In the genomic region with DNA sequence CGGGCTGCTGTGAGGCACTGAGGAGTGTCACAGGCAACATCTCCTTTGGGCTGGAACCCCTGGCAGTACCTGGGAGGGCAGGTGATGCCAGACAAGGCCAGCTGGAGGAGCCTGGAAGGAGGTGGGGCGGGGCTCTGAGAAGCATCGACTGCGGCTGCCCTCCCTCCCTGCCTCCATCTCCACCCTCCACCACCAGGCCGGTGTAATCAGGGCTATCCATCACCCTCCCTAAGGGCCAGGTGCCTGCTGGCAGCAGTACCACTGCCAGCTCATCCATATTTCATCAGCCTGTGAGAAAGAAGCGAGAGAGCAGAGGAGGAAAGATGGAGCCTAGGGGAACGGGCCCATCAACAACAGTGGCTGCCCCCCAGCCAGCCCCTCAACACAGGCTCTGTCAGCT, we compare ENCODE assay signal across 18 cellular contexts. TPM values are rescaled to one million over a fixed set of nuclear protein-coding genes. Genes with fewer than 3 reads are reported as not detected.
DNase-seq lines count a peak whose midpoint lies in the region; ATAC-seq and TF ChIP-seq lines count a peak whose summit lies in the region.
"Had no signal": no experiment of that assay in that cellular context is flagged by ENCODE, and none has a peak within 500 bp of the region (broad histone marks: within the 10 kb centered on the region; RNA-seq: fewer than 3 reads in every experiment).

No MANE protein-coding gene starts in this region.

- peaks cover 9% of the 10 kb centered on the region for H3K9me3 Mint-ChIP-seq in glutamatergic neuron (ENCODE audit: unreplicated experiment)
- H3K9me3 Mint-ChIP-seq in osteocyte (ENCODE audit: unreplicated experiment) = no peaks in the 10 kb centered on the region

- H3K27me3 Mint-ChIP-seq in glutamatergic neuron (ENCODE audit: unreplicated experiment) (peaks cover 22% of the 10 kb centered on the region), osteocyte (ENCODE audit: unreplicated experiment) (peaks cover 37% of the 10 kb centered on the region)

- DNase-seq in DMS79 (lab: John Stamatoyannopoulos, UW) (peak; percentile 37), NCI-H1417 treated with DMSO at 0.1 percent for 48 hours (lab: John Stamatoyannopoulos, UW) (peak; percentile 31), NCI-H69 (lab: John Stamatoyannopoulos, UW) (peak; percentile 93), glutamatergic neuron (peak; percentile 42), NCI-H2227 (lab: John Stamatoyannopoulos, UW; ENCODE audit: unreplicated experiment) (no peak), osteocyte (ENCODE audit: extremely low spot score, unreplicated experiment) (no peak)
- no peak for DNase-seq in activated CD4-positive, alpha-beta T cell treated with anti-CD3 and anti-CD28 coated beads for 1 hour
- DNase-seq: activated CD8-positive, alpha-beta memory T cell treated with anti-CD3 and anti-CD28 coated beads, Interleukin-2, amount 10 ng/mL, durations not matched to agents 7 days and 5 days; activated naive CD4-positive, alpha-beta T cell; DND-41; dorsolateral prefrontal cortex; hippocampal formation; OCI-M1; spleen; stomach; SW 1271; WERI-Rb-1 had no signal

- H3K27ac Mint-ChIP-seq in glutamatergic neuron (ENCODE audit: unreplicated experiment) = no peak overlapping the region
- H3K27ac Mint-ChIP-seq in osteocyte (ENCODE audit: unreplicated experiment) = no peak overlapping the region
- H3K27ac Mint-ChIP-seq: activated CD8-positive, alpha-beta memory T cell treated with anti-CD3 and anti-CD28 coated beads, Interleukin-2, amount 10 ng/mL, durations not matched to agents 7 days and 5 days had no signal

- TF ChIP-seq CTCF in glutamatergic neuron (IDR thresholded peaks at IDR 0.05; ENCODE audit: partially characterized antibody, unreplicated experiment) (no peak), osteocyte (IDR thresholded peaks at IDR 0.05) (no peak)

- H3K36me3 Mint-ChIP-seq in glutamatergic neuron (ENCODE audit: unreplicated experiment) (no peaks in the 10 kb centered on the region), osteocyte (ENCODE audit: unreplicated experiment) (no peaks in the 10 kb centered on the region)
- H3K36me3 Mint-ChIP-seq: activated CD8-positive, alpha-beta memory T cell treated with anti-CD3 and anti-CD28 coated beads, Interleukin-2, amount 10 ng/mL, durations not matched to agents 7 days and 5 days had no signal

- no peak overlapping the region for H3K4me3 Mint-ChIP-seq in glutamatergic neuron (ENCODE audit: unreplicated experiment)
- H3K4me3 Mint-ChIP-seq in osteocyte (ENCODE audit: unreplicated experiment) = no peak overlapping the region
- H3K4me3 Mint-ChIP-seq: activated CD8-positive, alpha-beta memory T cell treated with anti-CD3 and anti-CD28 coated beads, Interleukin-2, amount 10 ng/mL, durations not matched to agents 7 days and 5 days had no signal

- ATAC-seq in HG03108 (IDR thresholded peaks at IDR 0.05; ENCODE audit: unreplicated experiment) = no peak
- ATAC-seq: activated CD8-positive, alpha-beta memory T cell treated with anti-CD3 and anti-CD28 coated beads, Interleukin-2, amount 10 ng/mL, durations not matched to agents 7 days and 5 days had no signal

- peaks cover 4% of the 10 kb centered on the region for H3K4me1 Mint-ChIP-seq in glutamatergic neuron (ENCODE audit: low read depth, unreplicated experiment)
- H3K4me1 Mint-ChIP-seq in osteocyte (ENCODE audit: unreplicated experiment) = no peaks in the 10 kb centered on the region
- H3K4me1 Mint-ChIP-seq: activated CD8-positive, alpha-beta memory T cell treated with anti-CD3 and anti-CD28 coated beads, Interleukin-2, amount 10 ng/mL, durations not matched to agents 7 days and 5 days had no signal

RNA-seq across cellular contexts. Expression of a gene that starts 51.4 kb away (rescaled TPM):
- total RNA-seq in glutamatergic neuron (ENCODE audit: unreplicated experiment) (0.20 TPM), osteocyte (not detected in 2 replicates)

Comparison
In these comparisons a context has a peak if more than half of its experiments do, and no peak if none do; other contexts are left out.
1. DNase-seq: peak in DMS79 (single experiment), NCI-H1417 treated with DMSO at 0.1 percent for 48 hours (single experiment), NCI-H69 (single experiment) and glutamatergic neuron (single experiment); none in activated CD4-positive, alpha-beta T cell treated with anti-CD3 and anti-CD28 coated beads for 1 hour (single experiment), NCI-H2227 (single experiment) and osteocyte (single experiment).